8 cellular contexts compared by ENCODE assay signal in genomic region chr9:14616188-14616982, GRCh38.
DNase-seq lines count a peak whose midpoint lies in the region; ATAC-seq and TF ChIP-seq lines count a peak whose summit lies in the region.

No MANE protein-coding gene starts in this region.

- H3K4me3 ChIP-seq in Loucy (ENCODE audit: low read length, poor library complexity, severe bottlenecking) (no peak overlapping the region), foreskin fibroblast (ENCODE audit: low read depth in 1 of 2, low read length in 2 of 2) (no peak overlapping the region)

- no peaks in the 10 kb centered on the region for H3K36me3 Mint-ChIP-seq in activated naive CD8-positive, alpha-beta T cell treated with anti-CD3 and anti-CD28 coated beads, Interleukin-2, amount 10 ng/mL, durations not matched to agents 7 days and 5 days
- H3K36me3 Mint-ChIP-seq in activated naive CD8-positive, alpha-beta T cell treated with anti-CD3 and anti-CD28 coated beads for 36 hours, result no peaks in the 10 kb centered on the region

- H3K9me2 ChIP-seq in Loucy (replicated peaks; ENCODE audit: low read depth, low read length), result no peaks in the 10 kb centered on the region

- no peak for DNase-seq in activated naive CD8-positive, alpha-beta T cell treated with anti-CD3 and anti-CD28 coated beads, Interleukin-2, amount 10 ng/mL, durations not matched to agents 7 days and 5 days
- no peak for DNase-seq in activated naive CD8-positive, alpha-beta T cell treated with anti-CD3 and anti-CD28 coated beads for 36 hours
- peak; percentile 76 for DNase-seq in HCEC 1CT
- peak; percentile 49 for DNase-seq in SKM-1 treated with dmso at 0.1 percent for 144 hours (lab: John Stamatoyannopoulos, UW; ENCODE audit: unreplicated experiment)
- peak; percentile 23 to 70 for DNase-seq in foreskin fibroblast
- DNase-seq in putamen (ENCODE audit: low spot score), result peak; percentile 21
- DNase-seq in HK-2 (ENCODE audit: unreplicated experiment), result no peak

- H3K4me2 ChIP-seq in Loucy (ENCODE audit: low read depth, low read length, poor library complexity, severe bottlenecking), result no peak overlapping the region

- no peaks in the 10 kb centered on the region for H3K9me3 Mint-ChIP-seq in activated naive CD8-positive, alpha-beta T cell treated with anti-CD3 and anti-CD28 coated beads, Interleukin-2, amount 10 ng/mL, durations not matched to agents 7 days and 5 days
- H3K9me3 Mint-ChIP-seq in activated naive CD8-positive, alpha-beta T cell treated with anti-CD3 and anti-CD28 coated beads for 36 hours, result no peaks in the 10 kb centered on the region

- TF ChIP-seq CTCF in Loucy (conservative IDR thresholded peaks at IDR 0.05; ENCODE audit: low read length), result peak; percentile 86
- TF ChIP-seq CTCF in foreskin fibroblast (IDR thresholded peaks at IDR 0.05; ENCODE audit: low read depth, low read length), result peak; percentile 58

- no peaks in the 10 kb centered on the region for H3K9me3 ChIP-seq in Loucy (ENCODE audit: insufficient read depth, low read depth, low read length)

- no peaks in the 10 kb centered on the region for H3K4me1 Mint-ChIP-seq in activated naive CD8-positive, alpha-beta T cell treated with anti-CD3 and anti-CD28 coated beads, Interleukin-2, amount 10 ng/mL, durations not matched to agents 7 days and 5 days
- no peaks in the 10 kb centered on the region for H3K4me1 Mint-ChIP-seq in activated naive CD8-positive, alpha-beta T cell treated with anti-CD3 and anti-CD28 coated beads for 36 hours

- H3K27me3 ChIP-seq in Loucy (ENCODE audit: insufficient read depth, low read length, poor library complexity, severe bottlenecking), result no peaks in the 10 kb centered on the region

- no peaks in the 10 kb centered on the region for H3K79me2 ChIP-seq in Loucy (ENCODE audit: insufficient read depth, low read length)

- H4K20me1 ChIP-seq in Loucy (ENCODE audit: insufficient read depth, low read length, poor library complexity, severe bottlenecking), result no peaks in the 10 kb centered on the region

- H3K4me3 Mint-ChIP-seq in activated naive CD8-positive, alpha-beta T cell treated with anti-CD3 and anti-CD28 coated beads, Interleukin-2, amount 10 ng/mL, durations not matched to agents 7 days and 5 days, result no peak overlapping the region
- H3K4me3 Mint-ChIP-seq in activated naive CD8-positive, alpha-beta T cell treated with anti-CD3 and anti-CD28 coated beads for 36 hours, result no peak overlapping the region

- H3F3A ChIP-seq in Loucy (ENCODE audit: low read depth), result no peaks in the 10 kb centered on the region

- peaks cover 6% of the 10 kb centered on the region; the same call in 1 of the 2 replicates for H3K36me3 ChIP-seq in Loucy (ENCODE audit: insufficient read depth, low read length)

- POLR2A ChIA-PET in activated naive CD8-positive, alpha-beta T cell treated with anti-CD3 and anti-CD28 coated beads, Interleukin-2, amount 10 ng/mL, durations not matched to agents 7 days and 5 days (lab: Charles Lee), result no interaction called here

- H3K27me3 Mint-ChIP-seq in activated naive CD8-positive, alpha-beta T cell treated with anti-CD3 and anti-CD28 coated beads, Interleukin-2, amount 10 ng/mL, durations not matched to agents 7 days and 5 days, result no peaks in the 10 kb centered on the region
- no peaks in the 10 kb centered on the region for H3K27me3 Mint-ChIP-seq in activated naive CD8-positive, alpha-beta T cell treated with anti-CD3 and anti-CD28 coated beads for 36 hours

- no peak overlapping the region for H2AFZ ChIP-seq in Loucy (ENCODE audit: low read length)

- peak; percentile 50 for ATAC-seq in activated naive CD8-positive, alpha-beta T cell treated with anti-CD3 and anti-CD28 coated beads, Interleukin-2, amount 10 ng/mL, durations not matched to agents 7 days and 5 days (ENCODE audit: low read depth)

- no peak overlapping the region for H3K27ac Mint-ChIP-seq in activated naive CD8-positive, alpha-beta T cell treated with anti-CD3 and anti-CD28 coated beads, Interleukin-2, amount 10 ng/mL, durations not matched to agents 7 days and 5 days
- no peak overlapping the region for H3K27ac Mint-ChIP-seq in activated naive CD8-positive, alpha-beta T cell treated with anti-CD3 and anti-CD28 coated beads for 36 hours

- H3K4me1 ChIP-seq in Loucy (ENCODE audit: insufficient read depth, low read length, poor library complexity, severe bottlenecking), result no peaks in the 10 kb centered on the region

- H3K9ac ChIP-seq in Loucy (ENCODE audit: low read depth, low read length, poor library complexity, severe bottlenecking), result no peak overlapping the region

Comparison
In these comparisons a context has a peak if more than half of its experiments do, and no peak if none do; other contexts are left out.
1. DNase-seq: peak in HCEC 1CT (single experiment), SKM-1 treated with dmso at 0.1 percent for 144 hours (single experiment), foreskin fibroblast (2 of 2) and putamen (single experiment); none in activated naive CD8-positive, alpha-beta T cell treated with anti-CD3 and anti-CD28 coated beads, Interleukin-2, amount 10 ng/mL, durations not matched to agents 7 days and 5 days (single experiment), activated naive CD8-positive, alpha-beta T cell treated with anti-CD3 and anti-CD28 coated beads for 36 hours (single experiment) and HK-2 (single experiment).